Comparison of ENCODE assay signal across 25 cellular contexts in the genomic region with DNA sequence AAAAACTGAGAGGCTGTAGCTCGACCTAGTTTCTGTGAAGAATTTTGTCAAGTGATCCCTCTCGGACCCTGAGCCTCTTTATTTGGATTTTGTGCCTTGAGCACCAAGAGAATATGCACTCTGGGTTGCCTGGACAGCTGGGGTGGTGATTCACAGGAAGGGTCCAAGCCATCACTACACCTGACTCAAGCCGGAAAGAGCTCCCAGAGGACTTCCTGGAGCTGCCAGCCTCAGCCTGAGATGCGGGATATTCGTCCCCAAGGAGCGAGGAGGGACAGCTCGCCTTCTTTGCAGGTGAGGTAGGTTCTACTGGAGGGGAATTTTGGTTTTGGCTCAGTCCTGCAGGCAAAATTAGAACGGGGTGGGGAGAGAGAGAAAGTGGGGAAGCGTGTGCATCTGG.
"Had no signal": no experiment of that assay in that cellular context is flagged by ENCODE, and none has a peak within 500 bp of the region (broad histone marks: within the 10 kb centered on the region; RNA-seq: fewer than 3 reads in every experiment).

No MANE protein-coding gene starts in this region.

- H3K27ac ChIP-seq: brain microvascular endothelial cell, cardiac muscle cell, KMS-11, SK-N-MC had no signal

- H3K36me3 ChIP-seq: brain microvascular endothelial cell, cardiac muscle cell had no signal

- ATAC-seq: activated naive CD8-positive, alpha-beta T cell treated with anti-CD3 and anti-CD28 coated beads, Interleukin-2, amount 50 U/mL, for 24 hours; activated T-cell treated with anti-CD3 and anti-CD28 coated beads, Interleukin-2, amount 50 U/mL, for 72 hours; Panc1; Right ventricle myocardium inferior; WTC11 had no signal

- H3K9me3 Mint-ChIP-seq: activated naive CD8-positive, alpha-beta T cell treated with anti-CD3 and anti-CD28 coated beads, Interleukin-2, amount 50 U/mL, for 24 hours; activated T-cell treated with anti-CD3 and anti-CD28 coated beads, Interleukin-2, amount 50 U/mL, for 72 hours; WTC11 had no signal

- H3K4me3 ChIP-seq: cardiac muscle cell, SK-N-MC had no signal

- H3K27ac Mint-ChIP-seq: activated naive CD8-positive, alpha-beta T cell treated with anti-CD3 and anti-CD28 coated beads, Interleukin-2, amount 50 U/mL, for 24 hours; activated T-cell treated with anti-CD3 and anti-CD28 coated beads, Interleukin-2, amount 50 U/mL, for 72 hours; WTC11 had no signal

- H3K9ac ChIP-seq: KMS-11 had no signal

- H3K4me2 ChIP-seq: KMS-11 had no signal

- DNase-seq: activated CD4-positive, alpha-beta T cell treated with anti-CD3 and anti-CD28 coated beads for 48 hours; activated CD4-positive, alpha-beta T cell treated with anti-CD3 and anti-CD28 coated beads, Interleukin-2, amount 50 U/mL, for 4 hours; activated CD4-positive, CD25-positive, alpha-beta regulatory T cell treated with anti-CD3 and anti-CD28 coated beads, Interleukin-2, amount 50 U/mL, for 72 hours; activated CD8-positive, alpha-beta memory T cell treated with anti-CD3 and anti-CD28 coated beads for 24 hours; activated naive CD4-positive, alpha-beta T cell treated with anti-CD3 and anti-CD28 coated beads, Interleukin-2, amount 50 U/mL, for 16 hours; activated naive CD8-positive, alpha-beta T cell treated with anti-CD3 and anti-CD28 coated beads, Interleukin-2, amount 50 U/mL, for 24 hours; activated T-cell treated with anti-CD3 and anti-CD28 coated beads, Interleukin-2, amount 50 U/mL, for 72 hours; amniotic stem cell; brain microvascular endothelial cell; MV-4-11; NCI-H1417 treated with DMSO at 0.1 percent for 48 hours; NCI-H1694; NCI-H2029; NCI-H510A; NCI-H526 treated with DMSO at 0.1 percent for 48 hours; NK-92 treated with Interleukin-12 subunit alpha and Interleukin-12 subunit beta, amount 100 ng/mL, for 24 hours; OCI-M1; RPMI8226; T-helper 1 cell had no signal

- H3K4me3 Mint-ChIP-seq: activated naive CD8-positive, alpha-beta T cell treated with anti-CD3 and anti-CD28 coated beads, Interleukin-2, amount 50 U/mL, for 24 hours; activated T-cell treated with anti-CD3 and anti-CD28 coated beads, Interleukin-2, amount 50 U/mL, for 72 hours; WTC11 had no signal
